Comparison of ENCODE assay signal across 8 cellular contexts in genomic region chr22:26672590-26673468, GRCh38. TPM values are rescaled to one million over a fixed set of nuclear protein-coding genes. Genes with fewer than 3 reads are reported as not detected.
DNase-seq lines count a peak whose midpoint lies in the region; ATAC-seq and TF ChIP-seq lines count a peak whose summit lies in the region.

No MANE protein-coding gene starts in this region.

- no peaks in the 10 kb centered on the region for H3K27me3 ChIP-seq in ascending aorta
- H3K27me3 ChIP-seq in rectal smooth muscle tissue (ENCODE audit: control insufficient read depth, insufficient read depth, low read length) = no peaks in the 10 kb centered on the region
- no peaks in the 10 kb centered on the region for H3K27me3 ChIP-seq in aorta (ENCODE audit: control insufficient read depth in 1 of 2, insufficient read depth in 2 of 2, low read length in 1 of 2)

- intact Hi-C loops in ascending aorta (cut with DNase I) = no loop called here
- intact Hi-C loops in aorta (cut with DNase I) = no loop called here

- in situ Hi-C loops in GM13977 (cut with MboI; ENCODE audit: low pct_unique_long_range_greater_than_20kb, low sequenced_read_pairs, unreplicated experiment) = no loop called here

- peak overlapping the region; percentile 85 for H3K9ac ChIP-seq in rectal smooth muscle tissue (ENCODE audit: low read length)

- H3K36me3 Mint-ChIP-seq in T-helper 2 cell treated with Interferon-gamma antibody and Interleukin-4, amounts not matched to agents 5 μg/mL and 100 μg/mL, for 36 hours (ENCODE audit: low read depth) = peaks cover 33% of the 10 kb centered on the region

- ATAC-seq in HG02852 (IDR thresholded peaks at IDR 0.05; ENCODE audit: unreplicated experiment) (peak; percentile 72), aorta (ENCODE audit: low FRiP score) (peak; percentile 93)

- peak overlapping the region; percentile 100 for H3K27ac Mint-ChIP-seq in T-helper 2 cell treated with Interferon-gamma antibody and Interleukin-4, amounts not matched to agents 5 μg/mL and 100 μg/mL, for 36 hours

- DNase-seq in GM13977 (ENCODE audit: low spot score) (peak; percentile 79), NCI-H1694 treated with DMSO at 0.1 percent for 48 hours (lab: John Stamatoyannopoulos, UW) (peak; percentile 90), ascending aorta (ENCODE audit: low spot score in 2 of 2) (peak; percentile 69 to 95), hepatic stellate cell (ENCODE audit: low spot score) (peak; percentile 90), aorta (peak; percentile 95 to 96)
- DNase-seq in T-helper 2 cell treated with Interferon-gamma antibody and Interleukin-4, amounts not matched to agents 5 μg/mL and 100 μg/mL, for 36 hours (ENCODE audit: low spot score) = peak; percentile 92

- H3K27me3 Mint-ChIP-seq in T-helper 2 cell treated with Interferon-gamma antibody and Interleukin-4, amounts not matched to agents 5 μg/mL and 100 μg/mL, for 36 hours (ENCODE audit: low read depth) = no peaks in the 10 kb centered on the region

- H3K4me1 ChIP-seq in ascending aorta (peaks cover 19 to 26% of the 10 kb centered on the region in 2 donors), rectal smooth muscle tissue (ENCODE audit: control insufficient read depth, insufficient read depth, low read length) (peaks cover 9% of the 10 kb centered on the region), aorta (ENCODE audit: control insufficient read depth in 1 of 2, insufficient read depth in 2 of 2, low read length in 2 of 2) (no peaks in the 10 kb centered on the region)

- H3K36me3 ChIP-seq in ascending aorta = no peaks in the 10 kb centered on the region
- no peaks in the 10 kb centered on the region for H3K36me3 ChIP-seq in rectal smooth muscle tissue (ENCODE audit: control insufficient read depth, insufficient read depth, low read length)
- H3K36me3 ChIP-seq in aorta (ENCODE audit: control insufficient read depth in 1 of 2, insufficient read depth in 2 of 2, low read length in 1 of 2) = no peaks in the 10 kb centered on the region

- no peaks in the 10 kb centered on the region for H3K9me3 Mint-ChIP-seq in T-helper 2 cell treated with Interferon-gamma antibody and Interleukin-4, amounts not matched to agents 5 μg/mL and 100 μg/mL, for 36 hours

- WGBS in aorta, 2 donors = 1% methylated on average over 33 to 36 of the region's 36 CpGs

- H3K4me3 ChIP-seq in ascending aorta (peak overlapping the region; percentile 70 to 80), rectal smooth muscle tissue (ENCODE audit: low read length) (peak overlapping the region; percentile 93), aorta (ENCODE audit: low read length in 2 of 2) (peak overlapping the region; percentile 15 to 60)

- TF ChIP-seq CTCF in GM13977 (IDR thresholded peaks at IDR 0.05; ENCODE audit: extremely low read depth, insufficient read depth, missing control alignments) (peak; percentile 45), ascending aorta (IDR thresholded peaks at IDR 0.05) (peak; percentile 36 to 58 (median 37))

- no peaks in the 10 kb centered on the region for H3K9me3 ChIP-seq in ascending aorta
- H3K9me3 ChIP-seq in aorta (ENCODE audit: control insufficient read depth, low read length) = no peaks in the 10 kb centered on the region

- H3K4me3 Mint-ChIP-seq in T-helper 2 cell treated with Interferon-gamma antibody and Interleukin-4, amounts not matched to agents 5 μg/mL and 100 μg/mL, for 36 hours = peak overlapping the region; percentile 98

- H3K27ac ChIP-seq in ascending aorta (peak overlapping the region; percentile 96 to 99), rectal smooth muscle tissue (ENCODE audit: low read depth, low read length) (peak overlapping the region; percentile 88), aorta (ENCODE audit: low read depth in 1 of 2, low read length in 2 of 2) (peak overlapping the region; percentile 50 to 91)

- peaks cover 63% of the 10 kb centered on the region for H3K4me1 Mint-ChIP-seq in T-helper 2 cell treated with Interferon-gamma antibody and Interleukin-4, amounts not matched to agents 5 μg/mL and 100 μg/mL, for 36 hours (ENCODE audit: low read depth)

RNA-seq across cellular contexts. Expression of gene MIAT, which starts 15.4 kb away (rescaled TPM):
- total RNA-seq in ascending aorta (0.53 TPM), aorta (1 to 10 TPM; 1.6 to 5.0 TPM)
- under 1 TPM in 1 of 2 donors, not detected in 1; 0.28 TPM for polyA plus RNA-seq in aorta

RNA-seq across cellular contexts. Expression of gene CRYBA4, which starts 51.1 kb away (rescaled TPM):
- not detected for total RNA-seq in ascending aorta
- not detected for total RNA-seq in aorta
- polyA plus RNA-seq in aorta = not detected

RNA-seq across cellular contexts. Expression of gene CRYBB1, which starts 55.0 kb away (rescaled TPM):
- 7.3 TPM for total RNA-seq in ascending aorta
- 1 to 10 TPM; 1.4 TPM for total RNA-seq in aorta
- polyA plus RNA-seq in aorta = 1 to 10 TPM in 1 of 2 donors, under 1 TPM in 1; 0.43 to 4.4 TPM

Comparison
In these comparisons a context has a peak if more than half of its experiments do, and no peak if none do; other contexts are left out.
1. Peak in every context shown above with its lines: DNase-seq, ATAC-seq, H3K4me3 ChIP-seq and H3K27ac ChIP-seq.
2. H3K4me3 ChIP-seq: peak in every context shown above with its lines; median percentile 93 in rectal smooth muscle tissue; 75 in ascending aorta; 38 in aorta.